Comparison of ENCODE assay signal across 17 cellular contexts in the genomic region with DNA sequence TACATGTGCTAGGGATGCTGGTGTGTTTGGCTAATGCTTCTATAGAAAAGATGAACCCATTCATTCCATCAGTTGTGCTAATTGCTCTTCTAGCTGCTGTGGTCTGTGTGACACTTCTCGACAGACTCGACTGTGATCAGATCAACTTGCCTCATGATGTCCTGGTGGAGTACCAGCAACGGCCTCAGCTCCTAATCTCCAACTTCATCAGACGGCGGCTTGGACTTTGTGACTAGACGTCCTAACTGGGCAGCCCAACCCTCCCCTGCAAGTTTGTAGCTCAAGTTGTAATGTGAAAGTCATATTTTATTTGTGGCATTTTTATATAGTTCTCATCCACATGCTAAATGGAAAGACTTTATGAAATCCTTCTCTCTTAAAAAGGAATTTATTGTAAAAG. TPM values are rescaled to one million over a fixed set of nuclear protein-coding genes. Genes with fewer than 3 reads are reported as not detected.
A peak's percentile ranks its signal among the peaks of the same experiment; 100 is the strongest.
DNase-seq lines count a peak whose midpoint lies in the region; ATAC-seq and TF ChIP-seq lines count a peak whose summit lies in the region.
"Had no signal": no experiment of that assay in that cellular context is flagged by ENCODE, and none has a peak within 500 bp of the region (broad histone marks: within the 10 kb centered on the region; RNA-seq: fewer than 3 reads in every experiment).

No MANE protein-coding gene starts in this region.

- no peak overlapping the region for H4K12ac ChIP-seq in trophoblast cell (ENCODE audit: low read depth, low read length)

- H2BK12ac ChIP-seq in trophoblast cell (ENCODE audit: low read length): no peak overlapping the region

- no peak overlapping the region for H4K8ac ChIP-seq in trophoblast cell (ENCODE audit: low read depth, low read length)

- no peak overlapping the region for H3K18ac ChIP-seq in trophoblast cell (ENCODE audit: low read length)

- H3K27ac ChIP-seq in colonic mucosa (no peak overlapping the region), liver (ENCODE audit: low read depth in 1 of 2, low read length in 2 of 2) (no peak overlapping the region), trophoblast cell (ENCODE audit: low read depth, low read length) (no peak overlapping the region), lower lobe of right lung (no peak overlapping the region)
- H3K27ac ChIP-seq: BLaER1 had no signal

- WGBS in liver: 42% methylated on average over 6 of the region's 6 CpGs
- no CpG with 5 or more reads among the region's 6 CpGs for WGBS in trophoblast cell (ENCODE audit: extremely low coverage, insufficient coverage, insufficient read length)

- no peak for TF ChIP-seq CTCF in colonic mucosa (IDR thresholded peaks at IDR 0.05)
- no peak for TF ChIP-seq CTCF in liver (IDR thresholded peaks at IDR 0.05; ENCODE audit: low read depth, low read length, missing input control)
- no peak for TF ChIP-seq CTCF in lower lobe of right lung (IDR thresholded peaks at IDR 0.05)

- no peak overlapping the region for H2BK5ac ChIP-seq in trophoblast cell (ENCODE audit: low read depth, low read length, poor library complexity)

- H3K23ac ChIP-seq in trophoblast cell (ENCODE audit: low read length): no peak overlapping the region

- H3K79me1 ChIP-seq in trophoblast cell (ENCODE audit: low read length): no peaks in the 10 kb centered on the region

- DNase-seq in HuH-7 (ENCODE audit: low spot score) (peak; percentile 31), colonic mucosa (peak; percentile 78), trophoblast cell (peak in 1 of 2 donors; percentile 15), NCI-H2107 treated with DMSO at 0.1 percent for 48 hours (lab: John Stamatoyannopoulos, UW; ENCODE audit: unreplicated experiment) (no peak), lower lobe of right lung (no peak), NCI-H69 (lab: John Stamatoyannopoulos, UW) (no peak), DMS79 treated with DMSO at 0.1 percent for 48 hours (lab: John Stamatoyannopoulos, UW) (no peak)
- DNase-seq: 8988T; AML-193; CD4-positive, CD25-positive, alpha-beta regulatory T cell; DMS 273 treated with DMSO at 0.1 percent for 48 hours had no signal

- H3K4me3 ChIP-seq in colonic mucosa: no peak overlapping the region
- no peak overlapping the region for H3K4me3 ChIP-seq in liver (ENCODE audit: low read depth in 1 of 3, low read length in 3 of 3)
- H3K4me3 ChIP-seq in trophoblast cell (ENCODE audit: low read depth, low read length): no peak overlapping the region
- H3K4me3 ChIP-seq in lower lobe of right lung: no peak overlapping the region
- H3K4me3 ChIP-seq: BLaER1, GM12878, HAP-1 had no signal

- H3K4me2 ChIP-seq in trophoblast cell (ENCODE audit: low read length): no peak overlapping the region
- H3K4me2 ChIP-seq: BLaER1 had no signal

- H2BK120ac ChIP-seq in trophoblast cell (ENCODE audit: insufficient read depth, low read length, poor library complexity): no peak overlapping the region

- no peak for ATAC-seq in lower lobe of right lung
- ATAC-seq: GM12878 had no signal

- no peaks in the 10 kb centered on the region for H3K36me3 ChIP-seq in colonic mucosa
- no peaks in the 10 kb centered on the region for H3K36me3 ChIP-seq in liver (ENCODE audit: control insufficient read depth in 4 of 4, insufficient read depth in 3 of 4, low read depth in 1 of 4, low read length in 3 of 4)
- H3K36me3 ChIP-seq in trophoblast cell (ENCODE audit: control insufficient read depth in 1 of 2, insufficient read depth in 2 of 2, low read length in 2 of 2): no peaks in the 10 kb centered on the region
- H3K36me3 ChIP-seq in lower lobe of right lung: no peaks in the 10 kb centered on the region
- H3K36me3 ChIP-seq: BLaER1, HAP-1 had no signal

- no peak overlapping the region for H2AK5ac ChIP-seq in trophoblast cell (ENCODE audit: low read length)

- H3K4me1 ChIP-seq in colonic mucosa (no peaks in the 10 kb centered on the region), liver (ENCODE audit: control insufficient read depth in 4 of 4, insufficient read depth in 4 of 4, low read length in 3 of 4) (peaks cover 5 to 35% (median 22%) of the 10 kb centered on the region in 4 donors), trophoblast cell (ENCODE audit: control insufficient read depth in 1 of 2, insufficient read depth in 2 of 2, low read length in 2 of 2) (no peaks in the 10 kb centered on the region), lower lobe of right lung (no peaks in the 10 kb centered on the region)
- H3K4me1 ChIP-seq: BLaER1, HAP-1 had no signal

- no peaks in the 10 kb centered on the region for H3K27me3 ChIP-seq in colonic mucosa
- H3K27me3 ChIP-seq in liver (ENCODE audit: control insufficient read depth in 4 of 4, insufficient read depth in 4 of 4, low read length in 3 of 4): no peaks in the 10 kb centered on the region
- H3K27me3 ChIP-seq in trophoblast cell (ENCODE audit: insufficient read depth, low read length): no peaks in the 10 kb centered on the region
- no peaks in the 10 kb centered on the region for H3K27me3 ChIP-seq in lower lobe of right lung (ENCODE audit: low read depth)
- H3K27me3 ChIP-seq: BLaER1 had no signal

- H3K9me3 ChIP-seq in colonic mucosa (no peaks in the 10 kb centered on the region), liver (ENCODE audit: control insufficient read depth in 4 of 4, low read length in 3 of 4) (no peaks in the 10 kb centered on the region), trophoblast cell (ENCODE audit: insufficient read depth, low read depth, low read length) (no peaks in the 10 kb centered on the region), lower lobe of right lung (no peaks in the 10 kb centered on the region)
- H3K9me3 ChIP-seq: BLaER1, HAP-1 had no signal

- intact Hi-C loops in colonic mucosa (cut with DNase I) (no loop called here), lower lobe of right lung (cut with DNase I) (no loop called here)

- H2AFZ ChIP-seq in trophoblast cell (ENCODE audit: insufficient read depth, low read length, poor library complexity): no peak overlapping the region

- peak; percentile 9 to 63 for TF ChIP-seq RAD21 in liver (IDR thresholded peaks at IDR 0.05)

- no peak overlapping the region for H3K14ac ChIP-seq in trophoblast cell (ENCODE audit: low read length)

- no peaks in the 10 kb centered on the region for H3K79me2 ChIP-seq in trophoblast cell (ENCODE audit: control insufficient read depth, insufficient read depth, low read length, poor library complexity)

- no peak overlapping the region for H3K4ac ChIP-seq in trophoblast cell (ENCODE audit: low read depth, low read length)

- no peak overlapping the region for H3K9ac ChIP-seq in colonic mucosa (ENCODE audit: low read depth in 2 of 2, low read length in 2 of 2)
- no peak overlapping the region for H3K9ac ChIP-seq in liver (ENCODE audit: low read depth in 1 of 2, low read length in 2 of 2)
- peak overlapping the region; percentile 1 for H3K9ac ChIP-seq in trophoblast cell (ENCODE audit: low read length)
- H3K9ac ChIP-seq: BLaER1 had no signal

- H4K91ac ChIP-seq in trophoblast cell (ENCODE audit: low read depth, low read length): no peak overlapping the region

TF ChIP-seq in liver, 16 proteins besides CTCF, POLR2A, EP300 and RAD21:
- TF ChIP-seq HNF4G (IDR thresholded peaks at IDR 0.05): peak; percentile 65
- TF ChIP-seq EGR1 (IDR thresholded peaks at IDR 0.05; ENCODE audit: low read depth in 2 of 2): no peak
- TF ChIP-seq SP1 (IDR thresholded peaks at IDR 0.05): peak; percentile 71
- TF ChIP-seq TAF1 (conservative IDR thresholded peaks at IDR 0.05): no peak
- TF ChIP-seq HNF4A (conservative IDR thresholded peaks at IDR 0.05): peak; percentile 75 to 86
- TF ChIP-seq RXRA (IDR thresholded peaks at IDR 0.05): peak in 1 of 2 donors; percentile 14
- no peak for TF ChIP-seq YY1 (IDR thresholded peaks at IDR 0.05)
TF ChIP-seq in liver: peak in this region for 4.

RNA-seq across cellular contexts. Expression of a gene that starts 33.0 kb away (rescaled TPM):
- total RNA-seq in colonic mucosa: not detected
- 1 to 10 TPM in 1 of 2 donors, under 1 TPM in 1; 0.51 to 1.2 TPM for total RNA-seq in liver
- polyA plus RNA-seq in liver: 1 to 10 TPM; 1.5 to 9.0 TPM
- polyA plus RNA-seq in trophoblast cell (2013): not detected in 2 replicates
- not detected for total RNA-seq in lower lobe of right lung
- total RNA-seq: CD4-positive, CD25-positive, alpha-beta regulatory T cell; G401; GM12878; H1 had no signal
- polyA plus RNA-seq: CD4-positive, CD25-positive, alpha-beta regulatory T cell; GM12878; H1 had no signal

Comparison
In these comparisons a context has a peak if more than half of its experiments do, and no peak if none do; other contexts are left out.
1. DNase-seq: peak in HuH-7 (single experiment) and colonic mucosa (single experiment); none in NCI-H2107 treated with DMSO at 0.1 percent for 48 hours (single experiment), lower lobe of right lung (single experiment), NCI-H69 (single experiment) and DMS79 treated with DMSO at 0.1 percent for 48 hours (single experiment).